8 cellular contexts compared by ENCODE assay signal in genomic region chr9:124259273-124260078, GRCh38. TPM values are rescaled to one million over a fixed set of nuclear protein-coding genes. Genes with fewer than 3 reads are reported as not detected.
DNase-seq lines count a peak whose midpoint lies in the region; ATAC-seq, FAIRE-seq and TF ChIP-seq lines count a peak whose summit lies in the region.

No MANE protein-coding gene starts in this region.

- H3K27ac Mint-ChIP-seq in HFFc6 (peak overlapping the region; percentile 97), WTC11 (peak overlapping the region; percentile 21; the same call in 1 of the 2 replicates)

- H3K4me1 Mint-ChIP-seq in HFFc6 (ENCODE audit: low read depth) = peaks cover 70% of the 10 kb centered on the region
- H3K4me1 Mint-ChIP-seq in WTC11 = peaks cover 55% of the 10 kb centered on the region

- H3K4me1 ChIP-seq in gastroesophageal sphincter = peaks cover 0 to 74% (median 25%) of the 10 kb centered on the region in 3 donors
- peaks cover 24 to 44% (median 44%) of the 10 kb centered on the region in 3 donors for H3K4me1 ChIP-seq in pancreas

- TF ChIP-seq EP300 in gastroesophageal sphincter (IDR thresholded peaks at IDR 0.05) = no peak

- H3K4me3 ChIP-seq in gastroesophageal sphincter (peak overlapping the region; percentile 47 to 80), pancreas (peak overlapping the region; percentile 68 to 85 (median 72))

- H3K27ac ChIP-seq in gastroesophageal sphincter = peak overlapping the region; percentile 80 to 90 (median 89)
- peak overlapping the region; percentile 84 to 97 (median 88) for H3K27ac ChIP-seq in pancreas

- H3K27me3 ChIP-seq in gastroesophageal sphincter (no peaks in the 10 kb centered on the region), pancreas (no peaks in the 10 kb centered on the region)

- intact Hi-C loops in pancreas (cut with DNase I) = no loop called here

- ATAC-seq in WTC11 = no peak
- peak; percentile 69 for ATAC-seq in gastroesophageal sphincter
- ATAC-seq in pancreas = peak; percentile 67 to 77 (median 74)

- TF ChIP-seq CTCF in HFFc6 (IDR thresholded peaks at IDR 0.05) = no peak
- TF ChIP-seq CTCF in WTC11 (IDR thresholded peaks at IDR 0.05) = no peak
- TF ChIP-seq CTCF in gastroesophageal sphincter (IDR thresholded peaks at IDR 0.05) = no peak
- no peak for TF ChIP-seq CTCF in pancreas (IDR thresholded peaks at IDR 0.05)

- H3K36me3 Mint-ChIP-seq in HFFc6 (ENCODE audit: low read depth) (peaks cover 26% of the 10 kb centered on the region), WTC11 (no peaks in the 10 kb centered on the region)

- no peaks in the 10 kb centered on the region for H3K9me3 Mint-ChIP-seq in HFFc6
- no peaks in the 10 kb centered on the region for H3K9me3 Mint-ChIP-seq in WTC11

- H3K9me3 ChIP-seq in gastroesophageal sphincter (no peaks in the 10 kb centered on the region), pancreas (no peaks in the 10 kb centered on the region)

- DNase-seq in AML-193 (lab: John Stamatoyannopoulos, UW) = peak; percentile 10 to 50
- DNase-seq in HFFc6 = peak; percentile 80
- DNase-seq in WTC11 (ENCODE audit: low spot score) = no peak
- peak; percentile 82 to 90 (median 88) for DNase-seq in pancreas
- no peak for DNase-seq in stimulated activated CD8-positive, alpha-beta memory T cell treated with anti-CD3 and anti-CD28 coated beads, Interleukin-4, amount 100 ng/mL, for 48 hours
- DNase-seq in NCI-H2171 (lab: John Stamatoyannopoulos, UW) = no peak
- DNase-seq in NCI-H510A (lab: John Stamatoyannopoulos, UW) = no peak

- no peak for FAIRE-seq in pancreas (lab: Jason Lieb, UNC)

- 5 to 21% methylated on average over 13 to 22 of the region's 22 CpGs for WGBS in gastroesophageal sphincter (ENCODE audit: low coverage in 1 of 2), 2 donors
- 4 to 11% methylated on average over 22 of the region's 22 CpGs for WGBS in pancreas, 2 donors

- peak in 1 of 2 donors; percentile 4 for TF ChIP-seq POLR2A in gastroesophageal sphincter (IDR thresholded peaks at IDR 0.05)

- H3K4me3 Mint-ChIP-seq in HFFc6 (peak overlapping the region; percentile 94), WTC11 (peak overlapping the region; percentile 87)

- CTCF ChIA-PET in WTC11 (lab: Charles Lee) = no interaction called here

- POLR2A ChIA-PET in WTC11 (lab: Charles Lee) = no interaction called here

- H3K27me3 Mint-ChIP-seq in HFFc6 (ENCODE audit: insufficient read depth) (peaks cover 5% of the 10 kb centered on the region), WTC11 (ENCODE audit: low read depth) (peaks cover 2% of the 10 kb centered on the region; the same call in 1 of the 2 replicates)

- H3K36me3 ChIP-seq in gastroesophageal sphincter = peaks cover 0 to 4% of the 10 kb centered on the region in 2 donors
- no peaks in the 10 kb centered on the region for H3K36me3 ChIP-seq in pancreas

TF ChIP-seq in WTC11, 78 proteins besides CTCF, POLR2A, EP300 and RAD21:
- peak; percentile 21; the same call in 1 of the 2 replicates for TF ChIP-seq GABPB1 (CRISPR knock-in tag; IDR thresholded peaks at IDR 0.05)
- no peak for TF ChIP-seq JAZF1 (CRISPR knock-in tag; IDR thresholded peaks at IDR 0.05)

RNA-seq across cellular contexts. Expression of gene NEK6, which starts 1.7 kb away (rescaled TPM):
- total RNA-seq in HFFc6 (2021; fragmentation: NEBNext Ultra II Directional; extraction: Animal tissue kit (Norgen Biotek cat#: 25700)) = 10 to 100 TPM; 66.5 to 81.1 (median 71.4) TPM
- total RNA-seq in WTC11 (2021) (19.2 to 23.0 TPM (median 21.4 TPM) in 3 replicates), gastroesophageal sphincter (10 to 100 TPM; 13.2 to 31.7 (median 19.3) TPM), pancreas (10 to 100 TPM; 25.1 to 67.0 (median 34.2) TPM)
- 10 to 100 TPM in 1 of 2 donors, 1 to 10 TPM in 1; 7.8 to 12.5 TPM for polyA plus RNA-seq in pancreas

Comparison
In these comparisons a context has a peak if more than half of its experiments do, and no peak if none do; other contexts are left out.
1. DNase-seq: peak in AML-193 (2 of 2), HFFc6 (single experiment) and pancreas (6 of 6); none in WTC11 (single experiment), stimulated activated CD8-positive, alpha-beta memory T cell treated with anti-CD3 and anti-CD28 coated beads, Interleukin-4, amount 100 ng/mL, for 48 hours (single experiment), NCI-H2171 (single experiment) and NCI-H510A (single experiment).